ENCODE assay signal across 1 cellular context in genomic region chr10:71746344-71747037, GRCh38.
TF ChIP-seq lines count a peak whose summit lies in the region.

No MANE protein-coding gene starts in this region.

TF ChIP-seq in endothelial cell of umbilical vein, 7 proteins besides CTCF, POLR2A, EP300 and RAD21 (continued from another document):
- TF ChIP-seq JUN (IDR thresholded peaks at IDR 0.05; ENCODE audit: borderline replicate concordance, insufficient read depth, insufficient read length, low read depth) (no peak), GATA2 (IDR thresholded peaks at IDR 0.05; ENCODE audit: insufficient read depth, insufficient read length, low read depth, low read length) (no peak), MYC (IDR thresholded peaks at IDR 0.05; ENCODE audit: low read depth, low read length) (no peak), FOS (IDR thresholded peaks at IDR 0.05; ENCODE audit: borderline replicate concordance, insufficient read depth, low read length) (no peak)
- TF ChIP-seq, protein P1, sequence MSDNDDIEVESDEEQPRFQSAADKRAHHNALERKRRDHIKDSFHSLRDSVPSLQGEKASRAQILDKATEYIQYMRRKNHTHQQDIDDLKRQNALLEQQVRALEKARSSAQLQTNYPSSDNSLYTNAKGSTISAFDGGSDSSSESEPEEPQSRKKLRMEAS (IDR thresholded peaks at IDR 0.05; ENCODE audit: insufficient read depth, insufficient read length): no peak
